In genomic region chr1:198278922-198279321, GRCh38 we compare ENCODE assay signal across 23 cellular contexts.
"Had no signal": no experiment of that assay in that cellular context is flagged by ENCODE, and none has a peak within 500 bp of the region (broad histone marks: within the 10 kb centered on the region; RNA-seq: fewer than 3 reads in every experiment).

No MANE protein-coding gene starts in this region.

- H3K27me3 ChIP-seq: body of pancreas, gastroesophageal sphincter, heart right ventricle, neural progenitor cell, right atrium auricular region, suprapubic skin had no signal

- H3K4me3 Mint-ChIP-seq: activated CD4-positive, alpha-beta memory T cell treated with anti-CD3 and anti-CD28 coated beads for 36 hours; activated CD4-positive, alpha-beta T cell treated with anti-CD3 and anti-CD28 coated beads for 36 hours; activated naive CD8-positive, alpha-beta T cell treated with anti-CD3 and anti-CD28 coated beads for 36 hours; naive thymus-derived CD4-positive, alpha-beta T cell; neural progenitor cell; stimulated activated naive CD8-positive, alpha-beta T cell treated with anti-CD3 and anti-CD28 coated beads, Interleukin-15, amount 100 ng/mL, for 72 hours; T-helper 2 cell treated with Interferon-gamma antibody and Interleukin-4, amounts not matched to agents 5 μg/mL and 100 μg/mL, for 36 hours; type B pancreatic cell; WTC11 had no signal

- ATAC-seq: activated CD4-positive, alpha-beta T cell treated with anti-CD3 and anti-CD28 coated beads for 36 hours; body of pancreas; gastroesophageal sphincter; heart right ventricle; mucosa of descending colon; naive thymus-derived CD4-positive, alpha-beta T cell; stimulated activated naive CD8-positive, alpha-beta T cell treated with anti-CD3 and anti-CD28 coated beads, Interleukin-15, amount 100 ng/mL, for 72 hours; WTC11 had no signal

- H3K27me3 Mint-ChIP-seq: activated CD4-positive, alpha-beta memory T cell treated with anti-CD3 and anti-CD28 coated beads for 36 hours; activated CD4-positive, alpha-beta T cell treated with anti-CD3 and anti-CD28 coated beads for 36 hours; activated naive CD8-positive, alpha-beta T cell treated with anti-CD3 and anti-CD28 coated beads for 36 hours; naive thymus-derived CD4-positive, alpha-beta T cell; stimulated activated naive CD8-positive, alpha-beta T cell treated with anti-CD3 and anti-CD28 coated beads, Interleukin-15, amount 100 ng/mL, for 72 hours; type B pancreatic cell had no signal

- H3K4me1 Mint-ChIP-seq: neural progenitor cell had no signal

- H3K4me3 ChIP-seq: body of pancreas, gastroesophageal sphincter, heart right ventricle, left ventricle myocardium inferior, mucosa of descending colon, neural progenitor cell, prostate gland, right atrium auricular region, skin epidermis, suprapubic skin had no signal

- DNase-seq: activated CD4-positive, alpha-beta memory T cell treated with anti-CD3 and anti-CD28 coated beads for 36 hours; activated CD4-positive, alpha-beta T cell treated with anti-CD3 and anti-CD28 coated beads for 36 hours; activated naive CD4-positive, alpha-beta T cell; activated naive CD8-positive, alpha-beta T cell treated with anti-CD3 and anti-CD28 coated beads for 36 hours; amniotic stem cell; body of pancreas; heart right ventricle; kidney glomerular epithelial cell; left ventricle myocardium inferior; mucosa of descending colon; naive thymus-derived CD4-positive, alpha-beta T cell; stimulated activated CD4-positive, alpha-beta T cell treated with anti-CD3 and anti-CD28 coated beads, Interleukin-15, amount 100 ng/mL, for 24 hours; stimulated activated CD4-positive, alpha-beta T cell treated with anti-CD3 and anti-CD28 coated beads, Interleukin-2, amount 100 ng/mL, for 48 hours; stimulated activated naive CD8-positive, alpha-beta T cell treated with anti-CD3 and anti-CD28 coated beads, Interleukin-15, amount 100 ng/mL, for 72 hours had no signal

- H3K36me3 Mint-ChIP-seq: neural progenitor cell, WTC11 had no signal

- H3K4me2 ChIP-seq: neural progenitor cell had no signal

- H3K27ac Mint-ChIP-seq: activated CD4-positive, alpha-beta memory T cell treated with anti-CD3 and anti-CD28 coated beads for 36 hours; activated CD4-positive, alpha-beta T cell treated with anti-CD3 and anti-CD28 coated beads for 36 hours; activated naive CD8-positive, alpha-beta T cell treated with anti-CD3 and anti-CD28 coated beads for 36 hours; naive thymus-derived CD4-positive, alpha-beta T cell; neural progenitor cell; stimulated activated naive CD8-positive, alpha-beta T cell treated with anti-CD3 and anti-CD28 coated beads, Interleukin-15, amount 100 ng/mL, for 72 hours; T-helper 2 cell treated with Interferon-gamma antibody and Interleukin-4, amounts not matched to agents 5 μg/mL and 100 μg/mL, for 36 hours; type B pancreatic cell; WTC11 had no signal

- H3K9ac ChIP-seq: neural progenitor cell had no signal

- H3K36me3 ChIP-seq: neural progenitor cell, prostate gland, suprapubic skin had no signal

- H2AFZ ChIP-seq: neural progenitor cell had no signal

- H3K4me1 ChIP-seq: gastroesophageal sphincter, neural progenitor cell, prostate gland, suprapubic skin had no signal

- H3K9me3 Mint-ChIP-seq: activated CD4-positive, alpha-beta memory T cell treated with anti-CD3 and anti-CD28 coated beads for 36 hours; activated naive CD8-positive, alpha-beta T cell treated with anti-CD3 and anti-CD28 coated beads for 36 hours; naive thymus-derived CD4-positive, alpha-beta T cell; neural progenitor cell; stimulated activated naive CD8-positive, alpha-beta T cell treated with anti-CD3 and anti-CD28 coated beads, Interleukin-15, amount 100 ng/mL, for 72 hours; T-helper 2 cell treated with Interferon-gamma antibody and Interleukin-4, amounts not matched to agents 5 μg/mL and 100 μg/mL, for 36 hours; type B pancreatic cell; WTC11 had no signal

- H3K27ac ChIP-seq: body of pancreas, gastroesophageal sphincter, heart right ventricle, left ventricle myocardium inferior, neural progenitor cell, prostate gland, right atrium auricular region, skin epidermis, suprapubic skin had no signal

- H3K9me3 ChIP-seq: body of pancreas, gastroesophageal sphincter, heart right ventricle, left ventricle myocardium inferior, mucosa of descending colon, prostate gland, right atrium auricular region, suprapubic skin had no signal
